Comparison of ENCODE assay signal across 17 cellular contexts in genomic region chr1:31510853-31511789, GRCh38.
DNase-seq lines count a peak whose midpoint lies in the region; ATAC-seq and TF ChIP-seq lines count a peak whose summit lies in the region.
"Had no signal": no experiment of that assay in that cellular context is flagged by ENCODE, and none has a peak within 500 bp of the region (broad histone marks: within the 10 kb centered on the region; RNA-seq: fewer than 3 reads in every experiment).

No MANE protein-coding gene starts in this region.

- no peak overlapping the region for H3K27ac ChIP-seq in RWPE1

- CTCF ChIA-PET in RWPE1 (lab: Yijun Ruan, JAX), result interaction anchor here (0.5 to 0.6 kb wide), 2 partner anchors 117 to 609 kb away, joined by 3 read pairs; no protein-coding TSS in a partner anchor

- DNase-seq in DMS 273 (lab: John Stamatoyannopoulos, UW; ENCODE audit: unreplicated experiment) (peak; percentile 44), DMS 273 treated with DMSO at 0.1 percent for 48 hours (lab: John Stamatoyannopoulos, UW) (no peak), RWPE1 (ENCODE audit: low spot score) (peak; percentile 43), islet precursor cell (peak; percentile 93), renal cortical epithelial cell (ENCODE audit: low read depth) (peak; percentile 23), A172 (ENCODE audit: low spot score) (no peak)
- DNase-seq in activated T-cell treated with anti-CD3 and anti-CD28 coated beads, Interleukin-2, amount 50 U/mL, for 1 hour, result no peak
- DNase-seq: 8988T; activated CD4-positive, CD25-positive, alpha-beta regulatory T cell; activated CD8-positive, alpha-beta memory T cell treated with anti-CD3 and anti-CD28 coated beads, Interleukin-2, amount 50 U/mL, for 48 hours; CD4-positive, alpha-beta T cell; GF-D8; kidney glomerular epithelial cell; naive thymus-derived CD4-positive, alpha-beta T cell; stimulated activated CD4-positive, alpha-beta T cell treated with anti-CD3 and anti-CD28 coated beads, Interleukin-1b, Interleukin-23, amount 100 ng/mL, for 48 hours had no signal

- POLR2A ChIA-PET in RWPE1 (lab: Yijun Ruan, JAX; ENCODE audit: low non-redundant PET), result no interaction called here

- ATAC-seq in GM21576 (IDR thresholded peaks at IDR 0.05; ENCODE audit: unreplicated experiment), result no peak
- ATAC-seq: naive thymus-derived CD4-positive, alpha-beta T cell; Panc1 had no signal

- TF ChIP-seq CTCF in RWPE1 (conservative IDR thresholded peaks at IDR 0.05; ENCODE audit: low read depth), result no peak

Comparison
In these comparisons a context has a peak if more than half of its experiments do, and no peak if none do; other contexts are left out.
1. DNase-seq: peak in DMS 273 (single experiment), RWPE1 (single experiment), islet precursor cell (single experiment) and renal cortical epithelial cell (single experiment); none in DMS 273 treated with DMSO at 0.1 percent for 48 hours (single experiment), A172 (single experiment) and activated T-cell treated with anti-CD3 and anti-CD28 coated beads, Interleukin-2, amount 50 U/mL, for 1 hour (single experiment).